In the genomic region with DNA sequence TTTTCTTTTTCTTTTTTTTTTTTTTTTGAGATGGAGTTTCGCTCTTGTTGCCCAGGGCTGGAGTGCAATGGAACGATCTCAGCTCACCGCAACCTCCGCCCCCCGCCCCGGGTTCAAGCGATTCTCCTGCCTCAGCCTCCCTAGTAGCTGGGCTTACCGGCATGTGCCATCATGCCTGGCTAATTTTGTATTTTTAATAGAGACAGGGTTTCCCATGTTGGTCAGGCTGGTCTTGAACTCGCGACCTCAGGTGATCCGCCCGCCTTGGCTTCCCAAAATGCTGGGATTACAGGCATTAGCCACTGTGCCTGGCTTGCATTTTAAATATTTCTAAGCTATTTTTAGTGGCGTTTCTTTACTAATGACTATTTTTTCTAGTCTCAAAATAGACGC, we compare ENCODE assay signal across 9 cellular contexts. TPM values are rescaled to one million over a fixed set of nuclear protein-coding genes. Genes with fewer than 3 reads are reported as not detected.
DNase-seq lines count a peak whose midpoint lies in the region; ATAC-seq and TF ChIP-seq lines count a peak whose summit lies in the region.
"Not testable (repeated sequence)": the region's sequence is repeated elsewhere in the genome, so short reads cannot be mapped to it uniquely, and the experiment has no call there.
"Had no signal": no experiment of that assay in that cellular context is flagged by ENCODE, and none has a peak within 500 bp of the region (broad histone marks: within the 10 kb centered on the region; RNA-seq: fewer than 3 reads in every experiment).

No MANE protein-coding gene starts in this region.

- not testable (repeated sequence) for H3K36me3 Mint-ChIP-seq in activated CD4-positive, alpha-beta memory T cell treated with anti-CD3 and anti-CD28 coated beads for 36 hours

- not testable (repeated sequence) for H3K9me3 ChIP-seq in DND-41 (ENCODE audit: insufficient read depth, low read length, severe bottlenecking); NT2/D1 (ENCODE audit: insufficient read depth, low read length); breast epithelium; psoas muscle; transverse colon

- H3K36me3 ChIP-seq in DND-41 (ENCODE audit: insufficient read depth, low read length); NT2/D1 (ENCODE audit: insufficient read depth, insufficient read length, low read length); breast epithelium; mesendoderm (ENCODE audit: control insufficient read depth, insufficient read depth, low read length); psoas muscle (ENCODE audit: insufficient read depth in 1 of 2, low read depth in 1 of 2); transverse colon: not testable (repeated sequence)

- H3K79me2 ChIP-seq in DND-41 (ENCODE audit: insufficient read depth, low read length); mesendoderm (ENCODE audit: control insufficient read depth, insufficient read depth, low read length): not testable (repeated sequence)

- ATAC-seq in DND-41 (ENCODE audit: insufficient read depth, low read depth); psoas muscle: not testable (repeated sequence)

- TF ChIP-seq CTCF in DND-41 (IDR thresholded peaks at IDR 0.05; ENCODE audit: borderline replicate concordance, extremely low read depth, low read length, poor library complexity, severe bottlenecking); breast epithelium (IDR thresholded peaks at IDR 0.05); foreskin fibroblast (IDR thresholded peaks at IDR 0.05; ENCODE audit: low read depth, low read length); psoas muscle (IDR thresholded peaks at IDR 0.05); transverse colon (IDR thresholded peaks at IDR 0.05): not testable (repeated sequence)

- H2BK5ac ChIP-seq in mesendoderm (ENCODE audit: low read length): not testable (repeated sequence)

- not testable (repeated sequence) for H3K27ac Mint-ChIP-seq in activated CD4-positive, alpha-beta memory T cell treated with anti-CD3 and anti-CD28 coated beads for 36 hours

- not testable (repeated sequence) for H3K27me3 ChIP-seq in DND-41 (ENCODE audit: insufficient read depth, low read length, poor library complexity); breast epithelium; mesendoderm (ENCODE audit: insufficient read depth, low read length, poor library complexity); psoas muscle (ENCODE audit: insufficient read depth in 3 of 3, low read length in 2 of 3); transverse colon
- peaks cover 12% of the 10 kb centered on the region for H3K27me3 ChIP-seq in NT2/D1 (ENCODE audit: insufficient read depth, insufficient read length)

- not testable (repeated sequence) for H2BK15ac ChIP-seq in mesendoderm (replicated peaks; ENCODE audit: low read depth)

- not testable (repeated sequence) for H3K4ac ChIP-seq in mesendoderm (ENCODE audit: low read depth, low read length)

- CTCF ChIA-PET in activated CD4-positive, alpha-beta memory T cell treated with anti-CD3 and anti-CD28 coated beads for 36 hours (lab: Charles Lee): interaction anchor here (1.2 kb wide), 1 partner anchor 74 kb away, joined by 4 read pairs; a partner anchor contains a TSS

- H3K27ac ChIP-seq in DND-41 (ENCODE audit: low read length) (peak overlapping the region; percentile 26; the same call in 1 of the 2 replicates), psoas muscle (peak overlapping the region; percentile 93), transverse colon (peak overlapping the region; percentile 91 to 99 (median 95))
- H3K27ac ChIP-seq in breast epithelium; mesendoderm (ENCODE audit: low read depth, low read length): not testable (repeated sequence)

- H3K79me1 ChIP-seq in mesendoderm (ENCODE audit: low read length): not testable (repeated sequence)

- H4K8ac ChIP-seq in mesendoderm (ENCODE audit: low read depth, low read length): not testable (repeated sequence)

- not testable (repeated sequence) for H3K56ac ChIP-seq in mesendoderm (ENCODE audit: low read length)

- H3K4me3 ChIP-seq in DND-41 (ENCODE audit: low read depth in 1 of 2, low read length in 2 of 2): peak overlapping the region; percentile 38 to 80; a peak in 3 of 4 replicates
- H3K4me3 ChIP-seq in NT2/D1 (ENCODE audit: insufficient read length, low read depth): peak overlapping the region; percentile 24
- H3K4me3 ChIP-seq in breast epithelium: peak overlapping the region; percentile 68 to 86 (median 76)
- H3K4me3 ChIP-seq in foreskin fibroblast (ENCODE audit: low read depth in 1 of 2, low read length in 2 of 2): peak overlapping the region; percentile 71 to 77
- not testable (repeated sequence) for H3K4me3 ChIP-seq in mesendoderm (ENCODE audit: low read length)
- peak overlapping the region; percentile 75 for H3K4me3 ChIP-seq in psoas muscle
- peak overlapping the region; percentile 31 to 95 (median 73) for H3K4me3 ChIP-seq in transverse colon

- peaks cover 28% of the 10 kb centered on the region for H3K4me1 ChIP-seq in DND-41 (ENCODE audit: insufficient read depth, low read length)
- not testable (repeated sequence) for H3K4me1 ChIP-seq in NT2/D1 (ENCODE audit: insufficient read depth, insufficient read length); breast epithelium; mesendoderm (ENCODE audit: control insufficient read depth, low read depth, low read length); psoas muscle
- peaks cover 0 to 23% (median 7%) of the 10 kb centered on the region in 4 donors for H3K4me1 ChIP-seq in transverse colon

- not testable (repeated sequence) for H3K18ac ChIP-seq in mesendoderm (ENCODE audit: low read length)

- not testable (repeated sequence) for TF ChIP-seq POLR2A in breast epithelium (IDR thresholded peaks at IDR 0.05); transverse colon (IDR thresholded peaks at IDR 0.05)

- H3K4me1 Mint-ChIP-seq in activated CD4-positive, alpha-beta memory T cell treated with anti-CD3 and anti-CD28 coated beads for 36 hours (ENCODE audit: low read depth): peaks cover 23% of the 10 kb centered on the region

- not testable (repeated sequence) for H2AK5ac ChIP-seq in mesendoderm (ENCODE audit: low read length)

- in situ Hi-C loops in transverse colon (cut with MboI; ENCODE audit: low pct_ligation_motif_present in 1 of 4, low pct_unique_long_range_greater_than_20kb in 1 of 4, low sequenced_read_pairs in 3 of 4): not testable (repeated sequence)

- not testable (repeated sequence) for H4K5ac ChIP-seq in mesendoderm (ENCODE audit: low read length)

- no CpG with 5 or more reads among the region's 14 CpGs for WGBS in mesendoderm (ENCODE audit: extremely low coverage, insufficient coverage, low lambda C conversion rate)
- WGBS in psoas muscle, 3 donors: 11 to 13% (median 12%) methylated on average over 13 to 14 of the region's 14 CpGs
- WGBS in transverse colon (ENCODE audit: low coverage in 1 of 2), 2 donors: 26 to 34% methylated on average over 5 to 7 of the region's 14 CpGs

- H3K27me3 Mint-ChIP-seq in activated CD4-positive, alpha-beta memory T cell treated with anti-CD3 and anti-CD28 coated beads for 36 hours: not testable (repeated sequence)

- H2BK120ac ChIP-seq in mesendoderm (ENCODE audit: low read depth, low read length): not testable (repeated sequence)

- peak; percentile 49 for DNase-seq in DND-41
- not testable (repeated sequence) for DNase-seq in NT2/D1 (ENCODE audit: low read depth, low spot score); activated CD4-positive, alpha-beta memory T cell treated with anti-CD3 and anti-CD28 coated beads for 36 hours; breast epithelium (ENCODE audit: low spot score in 2 of 2); foreskin fibroblast; mesendoderm; psoas muscle; transverse colon

- not testable (repeated sequence) for H3K9me3 Mint-ChIP-seq in activated CD4-positive, alpha-beta memory T cell treated with anti-CD3 and anti-CD28 coated beads for 36 hours

- not testable (repeated sequence) for H3K23ac ChIP-seq in mesendoderm (ENCODE audit: low read length)

- intact Hi-C loops in activated CD4-positive, alpha-beta memory T cell treated with anti-CD3 and anti-CD28 coated beads for 36 hours (cut with micrococcal nuclease): loop anchor here (1.0 to 5.0 kb wide), 2 partner anchors 75 to 169 kb away; a partner anchor contains a TSS
- intact Hi-C loops in breast epithelium (cut with DNase I; ENCODE audit: low total_unique reads); transverse colon (cut with DNase I; ENCODE audit: low total_unique reads): not testable (repeated sequence)
- intact Hi-C loops in psoas muscle (cut with DNase I): loop anchor here (2.0 to 10.0 kb wide), 3 partner anchors 59 to 69 kb away; a partner anchor contains a TSS

- peak overlapping the region; percentile 40 for H3K4me3 Mint-ChIP-seq in activated CD4-positive, alpha-beta memory T cell treated with anti-CD3 and anti-CD28 coated beads for 36 hours

- not testable (repeated sequence) for H4K20me1 ChIP-seq in DND-41 (ENCODE audit: insufficient read depth, low read length)

- POLR2A ChIA-PET in activated CD4-positive, alpha-beta memory T cell treated with anti-CD3 and anti-CD28 coated beads for 36 hours (lab: Charles Lee): interaction anchor here (0.6 kb wide), 1 partner anchor 174 kb away, joined by 5 read pairs; no protein-coding TSS in a partner anchor

- TF ChIP-seq EP300 in transverse colon (IDR thresholded peaks at IDR 0.05; ENCODE audit: low read depth): not testable (repeated sequence)

- H3K9ac ChIP-seq in DND-41 (ENCODE audit: low read depth, low read length): peak overlapping the region; percentile 73
- H3K9ac ChIP-seq in NT2/D1 (ENCODE audit: insufficient read length, low read depth): peak overlapping the region; percentile 89
- peak overlapping the region; percentile 49 for H3K9ac ChIP-seq in mesendoderm (ENCODE audit: low read length)

- H2AFZ ChIP-seq in DND-41 (ENCODE audit: low read depth, low read length): peak overlapping the region; percentile 90

- peak overlapping the region; percentile 72 for H3K4me2 ChIP-seq in DND-41 (ENCODE audit: insufficient read depth, low read length)
- H3K4me2 ChIP-seq in mesendoderm (ENCODE audit: low read length): not testable (repeated sequence)

RNA-seq across cellular contexts. Expression of a gene that starts 0.8 kb away (rescaled TPM):
- total RNA-seq in activated CD4-positive, alpha-beta memory T cell treated with anti-CD3 and anti-CD28 coated beads for 36 hours: 1 to 10 TPM; 1.4 to 1.9 TPM
- total RNA-seq in breast epithelium (10 to 100 TPM in 2 of 3 donors, 1 to 10 TPM in 1; 7.8 to 13.5 (median 11.8) TPM), psoas muscle (1 to 10 TPM; 5.3 to 7.6 (median 6.9) TPM), transverse colon (1 to 10 TPM; 4.0 to 9.4 (median 7.9) TPM)
- 0.03 TPM for polyA plus RNA-seq in mesendoderm (2013, experiment 1 of 2)
- polyA plus RNA-seq in mesendoderm (2013, experiment 2 of 2): not detected
- polyA plus RNA-seq in psoas muscle: 1 to 10 TPM; 1.0 to 2.9 (median 2.4) TPM
- total RNA-seq: HT1080 had no signal

RNA-seq across cellular contexts. Expression of a gene that starts 5.7 kb away (rescaled TPM):
- total RNA-seq in activated CD4-positive, alpha-beta memory T cell treated with anti-CD3 and anti-CD28 coated beads for 36 hours: 10 to 100 TPM; 41.3 to 43.4 TPM
- total RNA-seq in breast epithelium (1 to 10 TPM; 1.6 to 9.8 (median 5.6) TPM), psoas muscle (1 to 10 TPM in 1 of 4 donors, under 1 TPM in 2, not detected in 1; 0.46 to 1.0 (median 0.96) TPM), transverse colon (1 to 10 TPM in 2 of 4 donors, not detected in 2; 5.7 to 9.2 TPM)
- 32.2 TPM for polyA plus RNA-seq in mesendoderm (2013, experiment 1 of 2)
- polyA plus RNA-seq in mesendoderm (2013, experiment 2 of 2): 32.7 TPM
- polyA plus RNA-seq in psoas muscle: 1 to 10 TPM in 1 of 3 donors, under 1 TPM in 2; 0.46 to 2.3 (median 0.48) TPM

RNA-seq across cellular contexts. Expression of a gene that starts 58.7 kb away (rescaled TPM):
- 10 to 100 TPM in 1 of 2 experiments, 1 to 10 TPM in 1; 9.9 to 10.4 TPM for total RNA-seq in activated CD4-positive, alpha-beta memory T cell treated with anti-CD3 and anti-CD28 coated beads for 36 hours
- 10 to 100 TPM in 2 of 3 donors, 1 to 10 TPM in 1; 7.2 to 15.8 (median 12.1) TPM for total RNA-seq in breast epithelium
- polyA plus RNA-seq in mesendoderm (2013, experiment 1 of 2): 15.5 TPM
- polyA plus RNA-seq in mesendoderm (2013, experiment 2 of 2): 19.3 TPM
- 1 to 10 TPM; 4.0 to 6.0 (median 4.2) TPM for total RNA-seq in psoas muscle
- 10 to 100 TPM in 1 of 3 donors, 1 to 10 TPM in 2; 6.7 to 10.6 (median 9.5) TPM for polyA plus RNA-seq in psoas muscle
- 10 to 100 TPM in 3 of 4 donors, 1 to 10 TPM in 1; 9.6 to 21.7 (median 19.4) TPM for total RNA-seq in transverse colon
